In the genomic region with DNA sequence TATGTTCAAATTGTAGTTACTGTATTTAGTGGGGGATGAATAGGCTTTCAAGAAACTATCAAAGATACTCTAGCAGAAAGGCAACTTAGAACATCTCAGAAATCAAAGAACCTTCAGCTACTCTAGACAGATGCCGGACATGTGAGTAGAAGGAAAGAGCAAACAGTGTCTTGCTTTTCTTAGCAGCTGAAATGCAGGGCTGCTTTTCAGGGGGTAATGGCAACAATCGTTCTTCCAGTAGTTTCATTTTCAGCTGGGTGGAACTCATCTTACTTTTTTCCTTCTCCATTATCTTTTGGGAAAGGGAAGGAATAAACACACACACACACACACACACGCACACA, we compare ENCODE assay signal across 10 cellular contexts.
DNase-seq lines count a peak whose midpoint lies in the region; ATAC-seq lines count a peak whose summit lies in the region.
"Had no signal": no experiment of that assay in that cellular context is flagged by ENCODE, and none has a peak within 500 bp of the region (broad histone marks: within the 10 kb centered on the region; RNA-seq: fewer than 3 reads in every experiment).

No MANE protein-coding gene starts in this region.

- H3K4me3 ChIP-seq in thymus (ENCODE audit: low read length) = peak overlapping the region; percentile 42

- ATAC-seq in GM19455 (IDR thresholded peaks at IDR 0.05; ENCODE audit: unreplicated experiment) (no peak), GM18868 (IDR thresholded peaks at IDR 0.05; ENCODE audit: unreplicated experiment) (no peak)

- no peaks in the 10 kb centered on the region for H3K27me3 ChIP-seq in thymus (ENCODE audit: control insufficient read depth, insufficient read depth)

- H3K36me3 ChIP-seq in thymus (ENCODE audit: control insufficient read depth, insufficient read depth) = no peaks in the 10 kb centered on the region

- peaks cover 56% of the 10 kb centered on the region for H3K4me1 Mint-ChIP-seq in activated naive CD4-positive, alpha-beta T cell treated with anti-CD3 and anti-CD28 coated beads, Interleukin-2, amount 10 ng/mL, durations not matched to agents 7 days and 5 days
- peaks cover 37% of the 10 kb centered on the region for H3K4me1 Mint-ChIP-seq in activated CD4-positive, alpha-beta memory T cell treated with anti-CD3 and anti-CD28 coated beads, Interleukin-2, amount 10 ng/mL, durations not matched to agents 7 days and 5 days

- no peaks in the 10 kb centered on the region for H3K9me3 Mint-ChIP-seq in activated naive CD4-positive, alpha-beta T cell treated with anti-CD3 and anti-CD28 coated beads, Interleukin-2, amount 10 ng/mL, durations not matched to agents 7 days and 5 days
- no peaks in the 10 kb centered on the region for H3K9me3 Mint-ChIP-seq in activated CD4-positive, alpha-beta memory T cell treated with anti-CD3 and anti-CD28 coated beads, Interleukin-2, amount 10 ng/mL, durations not matched to agents 7 days and 5 days

- no peak for DNase-seq in activated naive CD4-positive, alpha-beta T cell treated with anti-CD3 and anti-CD28 coated beads, Interleukin-2, amount 10 ng/mL, durations not matched to agents 7 days and 5 days
- DNase-seq in activated naive CD4-positive, alpha-beta T cell treated with anti-CD3 and anti-CD28 coated beads, Interleukin-2, amount 50 U/mL, for 16 hours = no peak
- DNase-seq in activated CD4-positive, alpha-beta memory T cell treated with anti-CD3 and anti-CD28 coated beads, Interleukin-2, amount 10 ng/mL, durations not matched to agents 7 days and 5 days = no peak
- DNase-seq in hepatic stellate cell (ENCODE audit: low spot score) = peak; percentile 8
- DNase-seq in NCI-H1092 (lab: John Stamatoyannopoulos, UW) = no peak
- DNase-seq: NCI-H774 had no signal

- peaks cover 15% of the 10 kb centered on the region for H3K27me3 Mint-ChIP-seq in activated naive CD4-positive, alpha-beta T cell treated with anti-CD3 and anti-CD28 coated beads, Interleukin-2, amount 10 ng/mL, durations not matched to agents 7 days and 5 days
- H3K27me3 Mint-ChIP-seq in activated CD4-positive, alpha-beta memory T cell treated with anti-CD3 and anti-CD28 coated beads, Interleukin-2, amount 10 ng/mL, durations not matched to agents 7 days and 5 days = peaks cover 13% of the 10 kb centered on the region

- WGBS in thymus = under 1% methylated on average over 3 of the region's 3 CpGs

- H3K4me3 Mint-ChIP-seq in activated naive CD4-positive, alpha-beta T cell treated with anti-CD3 and anti-CD28 coated beads, Interleukin-2, amount 10 ng/mL, durations not matched to agents 7 days and 5 days = peak overlapping the region; percentile 69
- peak overlapping the region; percentile 66 for H3K4me3 Mint-ChIP-seq in activated CD4-positive, alpha-beta memory T cell treated with anti-CD3 and anti-CD28 coated beads, Interleukin-2, amount 10 ng/mL, durations not matched to agents 7 days and 5 days

- POLR2A ChIA-PET in activated CD4-positive, alpha-beta memory T cell treated with anti-CD3 and anti-CD28 coated beads, Interleukin-2, amount 10 ng/mL, durations not matched to agents 7 days and 5 days (lab: Charles Lee) = interaction anchor here (0.9 to 1.3 kb wide), 3 partner anchors 9 to 581 kb away, joined by 3 to 5 read pairs (median 3); no protein-coding TSS in a partner anchor

- CTCF ChIA-PET in activated naive CD4-positive, alpha-beta T cell treated with anti-CD3 and anti-CD28 coated beads, Interleukin-2, amount 10 ng/mL, durations not matched to agents 7 days and 5 days (lab: Charles Lee) = interaction anchor here (0.8 to 1.2 kb wide), 3 partner anchors 17 to 403 kb away, joined by 3 to 4 read pairs (median 3); no protein-coding TSS in a partner anchor
- CTCF ChIA-PET in activated CD4-positive, alpha-beta memory T cell treated with anti-CD3 and anti-CD28 coated beads, Interleukin-2, amount 10 ng/mL, durations not matched to agents 7 days and 5 days (lab: Charles Lee) = no interaction called here

- no peak overlapping the region for H3K27ac ChIP-seq in thymus (ENCODE audit: low read depth)
- H3K27ac ChIP-seq: epithelial cell of prostate had no signal

- peaks cover 10% of the 10 kb centered on the region for H3K4me1 ChIP-seq in thymus (ENCODE audit: control insufficient read depth, insufficient read depth, low read length)

- H3K27ac Mint-ChIP-seq in activated naive CD4-positive, alpha-beta T cell treated with anti-CD3 and anti-CD28 coated beads, Interleukin-2, amount 10 ng/mL, durations not matched to agents 7 days and 5 days = peak overlapping the region; percentile 86
- H3K27ac Mint-ChIP-seq in activated CD4-positive, alpha-beta memory T cell treated with anti-CD3 and anti-CD28 coated beads, Interleukin-2, amount 10 ng/mL, durations not matched to agents 7 days and 5 days = peak overlapping the region; percentile 32

- H3K36me3 Mint-ChIP-seq in activated naive CD4-positive, alpha-beta T cell treated with anti-CD3 and anti-CD28 coated beads, Interleukin-2, amount 10 ng/mL, durations not matched to agents 7 days and 5 days = no peaks in the 10 kb centered on the region
- H3K36me3 Mint-ChIP-seq in activated CD4-positive, alpha-beta memory T cell treated with anti-CD3 and anti-CD28 coated beads, Interleukin-2, amount 10 ng/mL, durations not matched to agents 7 days and 5 days (ENCODE audit: low read depth) = no peaks in the 10 kb centered on the region

- H3K9me3 ChIP-seq in thymus (ENCODE audit: control insufficient read depth) = no peaks in the 10 kb centered on the region
